ENCODE assay signal across 1 cellular context in the genomic region with DNA sequence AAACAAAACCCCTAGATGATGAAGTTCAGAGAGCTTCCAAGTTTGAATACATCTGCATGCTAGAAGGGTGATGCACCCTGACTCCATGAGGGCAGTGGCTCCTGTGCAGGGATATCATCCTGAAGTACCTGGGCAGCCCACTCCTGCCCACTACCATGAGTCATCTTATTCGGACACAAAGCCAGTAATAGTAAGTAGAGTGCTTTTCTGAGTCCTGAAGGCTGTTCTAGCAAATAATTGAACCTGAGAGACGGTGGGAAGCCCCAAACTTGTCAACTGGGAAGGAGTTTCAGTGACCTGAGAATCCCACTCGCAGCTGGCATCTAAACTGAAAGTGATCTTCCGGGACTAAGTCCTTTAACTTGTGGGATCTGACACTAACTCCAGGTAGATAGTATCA.
TF ChIP-seq lines count a peak whose summit lies in the region.

No MANE protein-coding gene starts in this region.

TF ChIP-seq in WTC11, 78 proteins besides CTCF, POLR2A, EP300 and RAD21 (continued from another document):
- TF ChIP-seq, protein P1, sequence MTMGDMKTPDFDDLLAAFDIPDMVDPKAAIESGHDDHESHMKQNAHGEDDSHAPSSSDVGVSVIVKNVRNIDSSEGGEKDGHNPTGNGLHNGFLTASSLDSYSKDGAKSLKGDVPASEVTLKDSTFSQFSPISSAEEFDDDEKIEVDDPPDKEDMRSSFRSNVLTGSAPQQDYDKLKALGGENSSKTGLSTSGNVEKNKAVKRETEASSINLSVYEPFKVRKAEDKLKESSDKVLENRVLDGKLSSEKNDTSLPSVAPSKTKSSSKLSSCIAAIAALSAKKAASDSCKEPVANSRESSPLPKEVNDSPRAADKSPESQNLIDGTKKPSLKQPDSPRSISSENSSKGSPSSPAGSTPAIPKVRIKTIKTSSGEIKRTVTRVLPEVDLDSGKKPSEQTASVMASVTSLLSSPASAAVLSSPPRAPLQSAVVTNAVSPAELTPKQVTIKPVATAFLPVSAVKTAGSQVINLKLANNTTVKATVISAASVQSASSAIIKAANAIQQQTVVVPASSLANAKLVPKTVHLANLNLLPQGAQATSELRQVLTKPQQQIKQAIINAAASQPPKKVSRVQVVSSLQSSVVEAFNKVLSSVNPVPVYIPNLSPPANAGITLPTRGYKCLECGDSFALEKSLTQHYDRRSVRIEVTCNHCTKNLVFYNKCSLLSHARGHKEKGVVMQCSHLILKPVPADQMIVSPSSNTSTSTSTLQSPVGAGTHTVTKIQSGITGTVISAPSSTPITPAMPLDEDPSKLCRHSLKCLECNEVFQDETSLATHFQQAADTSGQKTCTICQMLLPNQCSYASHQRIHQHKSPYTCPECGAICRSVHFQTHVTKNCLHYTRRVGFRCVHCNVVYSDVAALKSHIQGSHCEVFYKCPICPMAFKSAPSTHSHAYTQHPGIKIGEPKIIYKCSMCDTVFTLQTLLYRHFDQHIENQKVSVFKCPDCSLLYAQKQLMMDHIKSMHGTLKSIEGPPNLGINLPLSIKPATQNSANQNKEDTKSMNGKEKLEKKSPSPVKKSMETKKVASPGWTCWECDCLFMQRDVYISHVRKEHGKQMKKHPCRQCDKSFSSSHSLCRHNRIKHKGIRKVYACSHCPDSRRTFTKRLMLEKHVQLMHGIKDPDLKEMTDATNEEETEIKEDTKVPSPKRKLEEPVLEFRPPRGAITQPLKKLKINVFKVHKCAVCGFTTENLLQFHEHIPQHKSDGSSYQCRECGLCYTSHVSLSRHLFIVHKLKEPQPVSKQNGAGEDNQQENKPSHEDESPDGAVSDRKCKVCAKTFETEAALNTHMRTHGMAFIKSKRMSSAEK (CRISPR knock-in tag; IDR thresholded peaks at IDR 0.05; ENCODE audit: borderline replicate concordance): no peak
- no peak for TF ChIP-seq E2F1 (CRISPR knock-in tag; IDR thresholded peaks at IDR 0.05)
- TF ChIP-seq, protein P2, sequence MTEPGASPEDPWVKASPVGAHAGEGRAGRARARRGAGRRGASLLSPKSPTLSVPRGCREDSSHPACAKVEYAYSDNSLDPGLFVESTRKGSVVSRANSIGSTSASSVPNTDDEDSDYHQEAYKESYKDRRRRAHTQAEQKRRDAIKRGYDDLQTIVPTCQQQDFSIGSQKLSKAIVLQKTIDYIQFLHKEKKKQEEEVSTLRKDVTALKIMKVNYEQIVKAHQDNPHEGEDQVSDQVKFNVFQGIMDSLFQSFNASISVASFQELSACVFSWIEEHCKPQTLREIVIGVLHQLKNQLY (CRISPR knock-in tag; IDR thresholded peaks at IDR 0.05): no peak
- TF ChIP-seq, protein P3, sequence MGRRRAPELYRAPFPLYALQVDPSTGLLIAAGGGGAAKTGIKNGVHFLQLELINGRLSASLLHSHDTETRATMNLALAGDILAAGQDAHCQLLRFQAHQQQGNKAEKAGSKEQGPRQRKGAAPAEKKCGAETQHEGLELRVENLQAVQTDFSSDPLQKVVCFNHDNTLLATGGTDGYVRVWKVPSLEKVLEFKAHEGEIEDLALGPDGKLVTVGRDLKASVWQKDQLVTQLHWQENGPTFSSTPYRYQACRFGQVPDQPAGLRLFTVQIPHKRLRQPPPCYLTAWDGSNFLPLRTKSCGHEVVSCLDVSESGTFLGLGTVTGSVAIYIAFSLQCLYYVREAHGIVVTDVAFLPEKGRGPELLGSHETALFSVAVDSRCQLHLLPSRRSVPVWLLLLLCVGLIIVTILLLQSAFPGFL (CRISPR knock-in tag; IDR thresholded peaks at IDR 0.05; ENCODE audit: borderline replicate concordance): no peak
